In genomic region chr10:49348593-49348992, GRCh38 we compare ENCODE assay signal across 6 cellular contexts. TPM values are rescaled to one million over a fixed set of nuclear protein-coding genes. Genes with fewer than 3 reads are reported as not detected.
"Had no signal": no experiment of that assay in that cellular context is flagged by ENCODE, and none has a peak within 500 bp of the region (broad histone marks: within the 10 kb centered on the region; RNA-seq: fewer than 3 reads in every experiment).

No MANE protein-coding gene starts in this region.

- H3K4me1 Mint-ChIP-seq: GM23338, H9 had no signal

- H3K4me3 ChIP-seq: GM23338 had no signal

- ATAC-seq: GM23338 had no signal

- H3K27ac Mint-ChIP-seq: GM23338 had no signal

- H3K4me3 Mint-ChIP-seq: GM23338, H9 had no signal

- DNase-seq: H9, HCEC 1CT, IMR-90 had no signal

- H3K9me3 Mint-ChIP-seq: H9 had no signal

RNA-seq across cellular contexts. Expression of gene DRGX, which starts 47.3 kb away (rescaled TPM):
- total RNA-seq: GM23338, H1, H9, HT-29, IMR-90 had no signal

RNA-seq across cellular contexts. Expression of gene C10orf71, which starts 49.6 kb away (rescaled TPM):
- total RNA-seq: GM23338, H1, H9, HT-29, IMR-90 had no signal
